In genomic region chr4:6640292-6641163, GRCh38 we compare ENCODE assay signal across 1 cellular context.
TF ChIP-seq lines count a peak whose summit lies in the region.

TSS of gene MRFAP1 (plus strand) at chr4:6640685. CDS start at chr4:6640863, 178 bp downstream.

TF ChIP-seq in GM12878, 131 proteins besides CTCF, POLR2A, EP300 and RAD21 (continued from another document and continues in another):
- TF ChIP-seq PRDM15 (CRISPR knock-in tag; IDR thresholded peaks at IDR 0.05) = no peak
- TF ChIP-seq HDAC6 (IDR thresholded peaks at IDR 0.05; ENCODE audit: unreplicated experiment) = no peak
- no peak for TF ChIP-seq IRF5 (IDR thresholded peaks at IDR 0.05; ENCODE audit: borderline replicate concordance)
- TF ChIP-seq RFX5 (IDR thresholded peaks at IDR 0.05; ENCODE audit: low read depth, low read length) = no peak
- TF ChIP-seq SMC3 (IDR thresholded peaks at IDR 0.05; ENCODE audit: borderline replicate concordance, low read length) = no peak
- no peak for TF ChIP-seq FOS (IDR thresholded peaks at IDR 0.05; ENCODE audit: borderline replicate concordance, extremely low read depth, insufficient read length)
- no peak for TF ChIP-seq JUNB (IDR thresholded peaks at IDR 0.05)
- TF ChIP-seq ZNF207 (IDR thresholded peaks at IDR 0.05; ENCODE audit: borderline replicate concordance) = peak; percentile 43; the same call in 1 of the 2 replicates
- no peak for TF ChIP-seq IRF4 (IDR thresholded peaks at IDR 0.05; ENCODE audit: low read depth, low read length)
- TF ChIP-seq MTA3 (IDR thresholded peaks at IDR 0.05; ENCODE audit: borderline replicate concordance, low read length) = no peak
- no peak for TF ChIP-seq ZBTB40 (IDR thresholded peaks at IDR 0.05; ENCODE audit: borderline replicate concordance)
- no peak for TF ChIP-seq REST (IDR thresholded peaks at IDR 0.05; ENCODE audit: low read depth, low read length)
- no peak for TF ChIP-seq ZNF217 (IDR thresholded peaks at IDR 0.05)
- TF ChIP-seq MYB (IDR thresholded peaks at IDR 0.05; ENCODE audit: borderline replicate concordance, low read depth, low read length) = no peak
- no peak for TF ChIP-seq USF2 (IDR thresholded peaks at IDR 0.05; ENCODE audit: borderline replicate concordance, low read depth, low read length)
- 0 out of 2 replicates have a peak, but pooled peaks have one; percentile 27 for TF ChIP-seq E2F4 (IDR thresholded peaks at IDR 0.05; ENCODE audit: low read depth, low read length)
- TF ChIP-seq SIN3A (IDR thresholded peaks at IDR 0.05; ENCODE audit: low read depth, low read length) = peak; percentile 49; the same call in 1 of the 2 replicates
- TF ChIP-seq GABPA (IDR thresholded peaks at IDR 0.05; ENCODE audit: low read depth) = no peak
- TF ChIP-seq EZH2 (IDR thresholded peaks at IDR 0.05; ENCODE audit: borderline replicate concordance, control insufficient read depth, low read depth, low read length) = no peak
- no peak for TF ChIP-seq ZSCAN29 (IDR thresholded peaks at IDR 0.05)
- peak; percentile 54; the same call in 1 of the 2 replicates for TF ChIP-seq PKNOX1 (IDR thresholded peaks at IDR 0.05)
- no peak for TF ChIP-seq NFXL1 (IDR thresholded peaks at IDR 0.05; ENCODE audit: borderline replicate concordance)
- TF ChIP-seq CUX1 (IDR thresholded peaks at IDR 0.05; ENCODE audit: insufficient replicate concordance, low read depth, low read length) = no peak
- no peak for TF ChIP-seq SUPT20H (IDR thresholded peaks at IDR 0.05; ENCODE audit: borderline replicate concordance, control insufficient read depth, low read depth, low read length)
- TF ChIP-seq SIX5 (IDR thresholded peaks at IDR 0.05; ENCODE audit: low read depth, low read length, severe bottlenecking) = no peak
- peak; percentile 50; the same call in 1 of the 2 replicates for TF ChIP-seq PAX5 (IDR thresholded peaks at IDR 0.05; ENCODE audit: borderline replicate concordance, low read depth, low read length)
- TF ChIP-seq SP1 (IDR thresholded peaks at IDR 0.05; ENCODE audit: low read depth, low read length) = no peak
- TF ChIP-seq WRNIP1 (IDR thresholded peaks at IDR 0.05; ENCODE audit: borderline replicate concordance, low read depth, low read length) = no peak
- TF ChIP-seq TBL1XR1 (IDR thresholded peaks at IDR 0.05; ENCODE audit: low read depth, low read length) = no peak
- TF ChIP-seq CEBPB (IDR thresholded peaks at IDR 0.05; ENCODE audit: borderline replicate concordance in 1 of 2, low read depth in 2 of 2, low read length in 2 of 2) = no peak
- no peak for TF ChIP-seq ATF2 (IDR thresholded peaks at IDR 0.05; ENCODE audit: low read length)
